ENCODE assay signal across 25 cellular contexts in the genomic region with DNA sequence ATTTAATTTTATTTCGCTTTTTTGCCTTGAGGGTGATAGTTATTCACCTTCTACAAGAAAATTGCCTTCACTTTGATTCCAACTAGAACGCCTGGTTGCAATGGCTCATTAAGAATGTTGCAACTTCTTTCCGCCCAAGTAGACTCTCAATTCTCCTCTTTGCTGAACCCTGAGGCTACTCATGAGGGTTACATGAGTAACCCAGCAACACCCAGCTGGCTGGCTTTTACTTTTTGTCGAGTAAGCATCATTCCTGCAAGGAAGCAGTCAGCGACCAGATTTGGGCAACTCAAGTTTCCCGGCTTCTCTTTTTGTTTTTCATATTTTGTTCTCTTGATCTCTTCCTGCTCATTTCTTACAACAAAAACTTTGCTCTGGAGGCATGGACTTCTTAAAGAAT.
A peak's percentile ranks its signal among the peaks of the same experiment; 100 is the strongest.
DNase-seq lines count a peak whose midpoint lies in the region; ATAC-seq and TF ChIP-seq lines count a peak whose summit lies in the region.
"Had no signal": no experiment of that assay in that cellular context is flagged by ENCODE, and none has a peak within 500 bp of the region (broad histone marks: within the 10 kb centered on the region; RNA-seq: fewer than 3 reads in every experiment).

No MANE protein-coding gene starts in this region.

- H2AK5ac ChIP-seq in mesendoderm (ENCODE audit: low read length): no peak overlapping the region

- no peak overlapping the region for H3K4me3 Mint-ChIP-seq in MCF 10A (ENCODE audit: unreplicated experiment)
- H3K4me3 Mint-ChIP-seq: CD8-positive, alpha-beta T cell had no signal

- H4K8ac ChIP-seq in mesendoderm (ENCODE audit: low read depth, low read length): no peak overlapping the region

- H3K23ac ChIP-seq in mesendoderm (ENCODE audit: low read length): no peak overlapping the region

- H3K4me3 ChIP-seq in breast epithelium (no peak overlapping the region), mesendoderm (ENCODE audit: low read length) (no peak overlapping the region)
- H3K4me3 ChIP-seq: GM23248, SJSA1 had no signal

- no peak overlapping the region for H2BK5ac ChIP-seq in mesendoderm (ENCODE audit: low read length)

- no peak overlapping the region for H3K56ac ChIP-seq in mesendoderm (ENCODE audit: low read length)

- H3K36me3 ChIP-seq in breast epithelium (no peaks in the 10 kb centered on the region), mesendoderm (ENCODE audit: control insufficient read depth, insufficient read depth, low read length) (no peaks in the 10 kb centered on the region)
- H3K36me3 ChIP-seq: SJSA1 had no signal

- H3K27ac Mint-ChIP-seq in MCF 10A (ENCODE audit: low read depth, unreplicated experiment): no peak overlapping the region
- H3K27ac Mint-ChIP-seq: CD8-positive, alpha-beta T cell had no signal

- H4K5ac ChIP-seq in mesendoderm (ENCODE audit: low read length): no peak overlapping the region

- H3K9me3 ChIP-seq in breast epithelium: no peaks in the 10 kb centered on the region
- H3K9me3 ChIP-seq: SJSA1 had no signal

- H3K4me1 ChIP-seq in breast epithelium (no peaks in the 10 kb centered on the region), mesendoderm (ENCODE audit: control insufficient read depth, low read depth, low read length) (no peaks in the 10 kb centered on the region)
- H3K4me1 ChIP-seq: SJSA1 had no signal

- H3K27me3 Mint-ChIP-seq in MCF 10A (ENCODE audit: insufficient read depth, unreplicated experiment): no peaks in the 10 kb centered on the region

- TF ChIP-seq CTCF in MCF 10A (IDR thresholded peaks at IDR 0.05; ENCODE audit: unreplicated experiment) (no peak), breast epithelium (IDR thresholded peaks at IDR 0.05) (no peak)

- no peak overlapping the region for H3K9ac ChIP-seq in mesendoderm (ENCODE audit: low read length)
- H3K9ac ChIP-seq: GM23248, KMS-11 had no signal

- DNase-seq in MCF 10A (ENCODE audit: unreplicated experiment) (peak; percentile 93), breast epithelium (ENCODE audit: low spot score in 2 of 2) (no peak), T1000 (lab: John Stamatoyannopoulos, UW) (peak; percentile 11), mesendoderm (peak; percentile 26)
- DNase-seq in activated CD4-positive, alpha-beta T cell treated with anti-CD3 and anti-CD28 coated beads, Interleukin-2, amount 50 U/mL, for 48 hours: no peak
- DNase-seq: AML-193; C1 segment of cervical spinal cord; CD8-positive, alpha-beta T cell; DMS153; GDM1; GM23248; IMR-90; MV-4-11; NCI-H1105 treated with DMSO at 0.1 percent for 48 hours; NCI-H2029 treated with DMSO at 0.1 percent for 48 hours; NCI-H2171 treated with DMSO at 0.1 percent for 48 hours; NCI-H446; NCI-H526; OCI-M1 had no signal

- peaks cover 17% of the 10 kb centered on the region for H3K4me1 Mint-ChIP-seq in MCF 10A (ENCODE audit: insufficient read depth, unreplicated experiment)

- no peak overlapping the region for H3K4ac ChIP-seq in mesendoderm (ENCODE audit: low read depth, low read length)

- no peaks in the 10 kb centered on the region for H3K36me3 Mint-ChIP-seq in MCF 10A (ENCODE audit: insufficient read depth, unreplicated experiment)
- H3K36me3 Mint-ChIP-seq: CD8-positive, alpha-beta T cell had no signal

- intact Hi-C loops in MCF 10A (cut with micrococcal nuclease) (loop anchor here (5.0 kb wide), 1 partner anchor 272 kb away; no protein-coding TSS in a partner anchor), breast epithelium (cut with DNase I; ENCODE audit: low total_unique reads) (no loop called here)

- no TSS peak for BruUV-seq in MCF 10A (replicated peaks; lab: Mats Ljungman, UMichigan)

- TF ChIP-seq POLR2A in breast epithelium (IDR thresholded peaks at IDR 0.05): no peak

- no peaks in the 10 kb centered on the region for H3K27me3 ChIP-seq in breast epithelium
- no peaks in the 10 kb centered on the region for H3K27me3 ChIP-seq in mesendoderm (ENCODE audit: insufficient read depth, low read length, poor library complexity)
- H3K27me3 ChIP-seq: SJSA1 had no signal

- H3K79me1 ChIP-seq in mesendoderm (ENCODE audit: low read length): no peaks in the 10 kb centered on the region

- H3K27ac ChIP-seq in breast epithelium (no peak overlapping the region), mesendoderm (ENCODE audit: low read depth, low read length) (no peak overlapping the region)
- H3K27ac ChIP-seq: GM23248, KMS-11, SJSA1 had no signal

- peak; percentile 96 for ATAC-seq in esophagus mucosa
- ATAC-seq in HG02852 (IDR thresholded peaks at IDR 0.05; ENCODE audit: unreplicated experiment): no peak
- no peak for ATAC-seq in HG02970 (IDR thresholded peaks at IDR 0.05; ENCODE audit: low FRiP score, unreplicated experiment)
- ATAC-seq: CD8-positive, alpha-beta T cell; Right ventricle myocardium inferior had no signal

- POLR2A ChIA-PET in MCF 10A (lab: Yijun Ruan, JAX): interaction anchor here (0.5 to 2.8 kb wide), 10 partner anchors 8 to 282 kb away, joined by 3 to 14 read pairs (median 3); no protein-coding TSS in a partner anchor

- CTCF ChIA-PET in MCF 10A (lab: Yijun Ruan, JAX): interaction anchor here (1.0 to 2.6 kb wide), 5 partner anchors 10 to 569 kb away, joined by 3 to 23 read pairs (median 4); no protein-coding TSS in a partner anchor

- H3K4me2 ChIP-seq in mesendoderm (ENCODE audit: low read length): no peak overlapping the region
- H3K4me2 ChIP-seq: KMS-11 had no signal

- no peak overlapping the region for H3K18ac ChIP-seq in mesendoderm (ENCODE audit: low read length)

- H2BK120ac ChIP-seq in mesendoderm (ENCODE audit: low read depth, low read length): no peak overlapping the region

- H3K79me2 ChIP-seq in mesendoderm (ENCODE audit: control insufficient read depth, insufficient read depth, low read length): no peaks in the 10 kb centered on the region

- no peak overlapping the region for H2BK15ac ChIP-seq in mesendoderm (replicated peaks; ENCODE audit: low read depth)

- no peaks in the 10 kb centered on the region for H3K9me3 Mint-ChIP-seq in MCF 10A (ENCODE audit: unreplicated experiment)

- WGBS in mesendoderm (ENCODE audit: extremely low coverage, insufficient coverage, low lambda C conversion rate): no CpG with 5 or more reads among the region's 6 CpGs

Comparison
In these comparisons a context has a peak if more than half of its experiments do, and no peak if none do; other contexts are left out.
1. DNase-seq: peak in MCF 10A (single experiment), T1000 (single experiment) and mesendoderm (single experiment); none in breast epithelium (0 of 2) and activated CD4-positive, alpha-beta T cell treated with anti-CD3 and anti-CD28 coated beads, Interleukin-2, amount 50 U/mL, for 48 hours (0 of 2).